ENCODE assay signal across 8 cellular contexts in the genomic region with DNA sequence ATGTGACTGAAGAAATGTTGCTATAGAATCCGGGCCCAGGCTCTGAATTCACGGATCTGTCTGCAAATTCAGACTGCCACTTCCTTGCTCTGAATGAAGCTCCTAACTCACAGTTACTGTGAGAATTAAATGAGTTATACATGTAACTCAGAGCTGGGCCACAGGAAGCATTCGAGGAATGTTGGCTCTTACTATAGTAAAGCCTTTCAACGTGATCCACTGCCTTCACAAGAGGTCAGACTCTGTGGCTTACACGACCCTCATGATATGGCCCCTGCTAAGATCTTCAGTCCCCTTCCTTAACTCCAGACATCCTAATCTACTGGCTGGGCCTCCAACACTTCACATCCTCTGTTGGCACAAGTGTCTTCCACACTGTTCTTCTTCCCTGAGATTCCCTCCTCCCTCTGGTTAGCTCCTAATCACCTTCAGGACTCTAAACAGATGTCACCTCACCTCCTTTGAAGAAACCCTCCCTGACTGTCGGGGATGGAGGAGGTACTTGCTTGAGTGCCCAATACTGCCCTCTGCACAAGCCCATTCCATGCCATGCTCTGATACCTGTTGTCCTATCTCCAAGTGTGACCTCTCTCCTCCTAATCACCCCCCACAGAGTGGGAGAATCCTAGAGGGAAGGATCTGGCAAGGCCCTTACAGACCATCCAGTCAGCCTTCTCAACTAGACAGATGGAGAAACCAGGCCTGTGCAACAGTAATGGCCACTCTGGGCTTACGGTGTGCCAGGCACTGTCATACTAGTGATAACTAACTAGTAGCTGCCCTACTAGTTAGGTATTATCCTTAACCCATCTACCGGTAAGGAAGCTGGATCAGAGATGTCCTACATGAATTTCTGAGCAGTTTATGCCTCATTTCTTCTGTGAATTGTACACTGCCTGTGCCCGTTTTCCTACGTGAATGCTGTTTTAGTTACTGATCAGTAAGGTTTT. TPM values are rescaled to one million over a fixed set of nuclear protein-coding genes. Genes with fewer than 3 reads are reported as not detected.
DNase-seq lines count a peak whose midpoint lies in the region; ATAC-seq and TF ChIP-seq lines count a peak whose summit lies in the region.

No MANE protein-coding gene starts in this region.

- WGBS in ectodermal cell, 2 experiments = 74 to 79% methylated on average over 10 of the region's 10 CpGs

- POLR2A ChIA-PET in CD4-positive, alpha-beta T cell (lab: Charles Lee) = interaction anchor here (1.2 to 4.7 kb wide), 2 partner anchors 11 to 533 kb away, joined by 4 to 53 read pairs; a partner anchor contains a TSS

- no peak for DNase-seq in CD4-positive, alpha-beta T cell
- no peak for DNase-seq in NB4 (ENCODE audit: low read depth)
- DNase-seq in nephron progenitor cell = no peak
- no peak for DNase-seq in A172 (ENCODE audit: low spot score)

- no peaks in the 10 kb centered on the region for H3K27me3 ChIP-seq in CD4-positive, alpha-beta T cell (ENCODE audit: control insufficient read depth, insufficient read depth, low read length)
- H3K27me3 ChIP-seq in ectodermal cell (ENCODE audit: control insufficient read depth, insufficient read depth, low read length, poor library complexity, severe bottlenecking) = no peaks in the 10 kb centered on the region

- H3K27ac ChIP-seq in CD4-positive, alpha-beta T cell (ENCODE audit: low read depth, low read length) = no peak overlapping the region
- no peak overlapping the region for H3K27ac ChIP-seq in ectodermal cell (ENCODE audit: insufficient read depth, low read depth, low read length, poor library complexity, severe bottlenecking)

- peaks cover 81% of the 10 kb centered on the region for H3K36me3 Mint-ChIP-seq in CD4-positive, alpha-beta T cell (ENCODE audit: low read depth)
- peaks cover 48% of the 10 kb centered on the region for H3K36me3 Mint-ChIP-seq in nephron progenitor cell (ENCODE audit: low read depth)

- no peak for ATAC-seq in CD4-positive, alpha-beta T cell (ENCODE audit: poor library complexity)
- ATAC-seq in GM18868 (IDR thresholded peaks at IDR 0.05; ENCODE audit: unreplicated experiment) (no peak), HG02840 (IDR thresholded peaks at IDR 0.05; ENCODE audit: low FRiP score, unreplicated experiment) (no peak), HG02763 (IDR thresholded peaks at IDR 0.05; ENCODE audit: unreplicated experiment) (no peak)

- peaks cover 30% of the 10 kb centered on the region for H3K36me3 ChIP-seq in ectodermal cell (ENCODE audit: control insufficient read depth, insufficient read depth, low read length)

- H3K9me3 ChIP-seq in CD4-positive, alpha-beta T cell (ENCODE audit: control insufficient read depth, low read length) = no peaks in the 10 kb centered on the region
- H3K9me3 ChIP-seq in ectodermal cell (ENCODE audit: control insufficient read depth, low read length) = no peaks in the 10 kb centered on the region

- peaks cover 42% of the 10 kb centered on the region for H3K4me1 Mint-ChIP-seq in CD4-positive, alpha-beta T cell (ENCODE audit: low read depth)
- H3K4me1 Mint-ChIP-seq in nephron progenitor cell = peaks cover 20% of the 10 kb centered on the region

- H3K4me3 ChIP-seq in NB4 (ENCODE audit: low read depth, low read length) (peak overlapping the region; percentile 80), ectodermal cell (ENCODE audit: insufficient read depth, low read depth, low read length) (peak overlapping the region; percentile 77)

- no peaks in the 10 kb centered on the region for H3K27me3 Mint-ChIP-seq in CD4-positive, alpha-beta T cell
- H3K27me3 Mint-ChIP-seq in nephron progenitor cell (ENCODE audit: low read depth, poor library complexity) = peaks cover 3% of the 10 kb centered on the region

- no peaks in the 10 kb centered on the region for H3K9me3 Mint-ChIP-seq in CD4-positive, alpha-beta T cell
- H3K9me3 Mint-ChIP-seq in nephron progenitor cell = no peaks in the 10 kb centered on the region

- H3K27ac Mint-ChIP-seq in CD4-positive, alpha-beta T cell = peak overlapping the region; percentile 93
- H3K27ac Mint-ChIP-seq in nephron progenitor cell = peak overlapping the region; percentile 70

- peaks cover 8% of the 10 kb centered on the region for H3K4me1 ChIP-seq in ectodermal cell (ENCODE audit: control insufficient read depth, insufficient read depth, low read length)

- H3K4me3 Mint-ChIP-seq in CD4-positive, alpha-beta T cell = peak overlapping the region; percentile 100
- peak overlapping the region; percentile 95 for H3K4me3 Mint-ChIP-seq in nephron progenitor cell

- TF ChIP-seq CTCF in CD4-positive, alpha-beta T cell (IDR thresholded peaks at IDR 0.05) = no peak
- TF ChIP-seq CTCF in NB4 (IDR thresholded peaks at IDR 0.05; ENCODE audit: low read depth, low read length) (no peak), nephron progenitor cell (IDR thresholded peaks at IDR 0.05) (no peak)

- CTCF ChIA-PET in CD4-positive, alpha-beta T cell (lab: Charles Lee) = interaction anchor here (0.6 to 1.2 kb wide), 2 partner anchors 10 to 39 kb away, joined by 3 read pairs; no protein-coding TSS in a partner anchor

- intact Hi-C loops in CD4-positive, alpha-beta T cell (cut with DNase I, micrococcal nuclease) = loop anchor here in 1 of 2 experiments (2.0 to 10.0 kb wide), 3 partner anchors 14 to 756 kb away; a partner anchor contains a TSS

- no peak for TF ChIP-seq POLR2A in NB4 (IDR thresholded peaks at IDR 0.05; ENCODE audit: extremely low read depth, insufficient read length)

RNA-seq across cellular contexts. Expression of a gene that starts 1.3 kb away (rescaled TPM):
- total RNA-seq in CD4-positive, alpha-beta T cell = 10 to 100 TPM; 13.7 to 14.3 TPM
- polyA plus RNA-seq in ectodermal cell (2013, experiment 1 of 4) = 38.5 TPM
- polyA plus RNA-seq in ectodermal cell (2013, experiment 2 of 4) = 39.8 TPM
- 32.0 TPM for polyA plus RNA-seq in ectodermal cell (2013, experiment 3 of 4)
- polyA plus RNA-seq in ectodermal cell (2013, experiment 4 of 4) = 29.7 TPM
- 20.2 and 24.1 TPM in 2 replicates for total RNA-seq in A172 (2014; rRNA removed; shearing (Covaris generic))

RNA-seq across cellular contexts. Expression of a gene that starts 11.0 kb away (rescaled TPM):
- 100 to 1,000 TPM; 153 to 159 TPM for total RNA-seq in CD4-positive, alpha-beta T cell
- polyA plus RNA-seq in ectodermal cell (2013, experiment 1 of 4) = 54.9 TPM
- polyA plus RNA-seq in ectodermal cell (2013, experiment 2 of 4) = 51.2 TPM
- polyA plus RNA-seq in ectodermal cell (2013, experiment 3 of 4) = 47.5 TPM
- polyA plus RNA-seq in ectodermal cell (2013, experiment 4 of 4) = 60.7 TPM
- total RNA-seq in A172 (2014; rRNA removed; shearing (Covaris generic)) = 40.9 and 52.5 TPM in 2 replicates

RNA-seq across cellular contexts. Expression of a gene that starts 34.3 kb away (rescaled TPM):
- under 1 TPM; 0.22 to 0.36 TPM for total RNA-seq in CD4-positive, alpha-beta T cell
- polyA plus RNA-seq in ectodermal cell (2013, experiment 1 of 4) = 3.0 TPM
- polyA plus RNA-seq in ectodermal cell (2013, experiment 2 of 4) = 2.5 TPM
- polyA plus RNA-seq in ectodermal cell (2013, experiment 3 of 4) = 4.6 TPM
- 3.5 TPM for polyA plus RNA-seq in ectodermal cell (2013, experiment 4 of 4)
- total RNA-seq in A172 (2014; rRNA removed; shearing (Covaris generic)) = not detected in 2 replicates

RNA-seq across cellular contexts. Expression of a gene that starts 34.5 kb away (rescaled TPM):
- total RNA-seq in CD4-positive, alpha-beta T cell = under 1 TPM; 0.31 to 0.60 TPM
- polyA plus RNA-seq in ectodermal cell (2013, experiment 1 of 4) = 2.9 TPM
- 3.1 TPM for polyA plus RNA-seq in ectodermal cell (2013, experiment 2 of 4)
- polyA plus RNA-seq in ectodermal cell (2013, experiment 3 of 4) = 2.5 TPM
- 3.0 TPM for polyA plus RNA-seq in ectodermal cell (2013, experiment 4 of 4)
- 0.55 and 0.67 TPM in 2 replicates for total RNA-seq in A172 (2014; rRNA removed; shearing (Covaris generic))
